26 cellular contexts compared by ENCODE assay signal in genomic region chr1:185701650-185702049, GRCh38.
"Had no signal": no experiment of that assay in that cellular context is flagged by ENCODE, and none has a peak within 500 bp of the region (broad histone marks: within the 10 kb centered on the region; RNA-seq: fewer than 3 reads in every experiment).

No MANE protein-coding gene starts in this region.

- H3K27ac Mint-ChIP-seq: activated CD4-positive, alpha-beta memory T cell treated with anti-CD3 and anti-CD28 coated beads, Interleukin-2, amount 10 ng/mL, durations not matched to agents 7 days and 5 days; activated CD4-positive, alpha-beta T cell treated with anti-CD3 and anti-CD28 coated beads, Interleukin-2, amount 10 ng/mL, durations not matched to agents 7 days and 5 days; activated naive CD4-positive, alpha-beta T cell treated with anti-CD3 and anti-CD28 coated beads for 36 hours; activated naive CD8-positive, alpha-beta T cell treated with anti-CD3 and anti-CD28 coated beads, Interleukin-2, amount 10 ng/mL, durations not matched to agents 7 days and 5 days; brain; naive B cell; nephron progenitor cell; WTC11 had no signal

- H3K36me3 Mint-ChIP-seq: activated naive CD8-positive, alpha-beta T cell treated with anti-CD3 and anti-CD28 coated beads, Interleukin-2, amount 10 ng/mL, durations not matched to agents 7 days and 5 days; brain had no signal

- H3K4me3 ChIP-seq: ascending aorta, cardiac muscle cell, colonic mucosa, ovary, prostate gland, skin epidermis, tibial nerve had no signal

- H3K27me3 ChIP-seq: ascending aorta, cardiac muscle cell, colonic mucosa, neutrophil, ovary, tibial nerve had no signal

- H3K27ac ChIP-seq: ascending aorta, cardiac muscle cell, colonic mucosa, neutrophil, ovary, prostate gland, skin epidermis, tibial nerve had no signal

- H3K36me3 ChIP-seq: ascending aorta, cardiac muscle cell, colonic mucosa, neutrophil, ovary, prostate gland, tibial nerve had no signal

- H3K9me3 ChIP-seq: ascending aorta, colonic mucosa, neutrophil, ovary, prostate gland, tibial nerve had no signal

- H3K4me1 ChIP-seq: ascending aorta, colonic mucosa, prostate gland, tibial nerve had no signal

- H3K4me1 Mint-ChIP-seq: brain, naive B cell, nephron progenitor cell had no signal

- H3K4me3 Mint-ChIP-seq: activated CD4-positive, alpha-beta memory T cell treated with anti-CD3 and anti-CD28 coated beads, Interleukin-2, amount 10 ng/mL, durations not matched to agents 7 days and 5 days; activated CD4-positive, alpha-beta T cell treated with anti-CD3 and anti-CD28 coated beads, Interleukin-2, amount 10 ng/mL, durations not matched to agents 7 days and 5 days; activated naive CD4-positive, alpha-beta T cell treated with anti-CD3 and anti-CD28 coated beads for 36 hours; activated naive CD8-positive, alpha-beta T cell treated with anti-CD3 and anti-CD28 coated beads, Interleukin-2, amount 10 ng/mL, durations not matched to agents 7 days and 5 days; brain; naive B cell; nephron progenitor cell; WTC11 had no signal

- ATAC-seq: left cardiac atrium, left ventricle myocardium superior, sciatic nerve, WTC11 had no signal

- H3K9me3 Mint-ChIP-seq: activated naive CD4-positive, alpha-beta T cell treated with anti-CD3 and anti-CD28 coated beads for 36 hours; activated naive CD8-positive, alpha-beta T cell treated with anti-CD3 and anti-CD28 coated beads, Interleukin-2, amount 10 ng/mL, durations not matched to agents 7 days and 5 days had no signal

- DNase-seq: activated CD4-positive, alpha-beta memory T cell treated with anti-CD3 and anti-CD28 coated beads, Interleukin-2, amount 10 ng/mL, durations not matched to agents 7 days and 5 days; activated CD4-positive, alpha-beta T cell treated with anti-CD3 and anti-CD28 coated beads for 1 hour; activated CD4-positive, alpha-beta T cell treated with anti-CD3 and anti-CD28 coated beads, Interleukin-2, amount 10 ng/mL, durations not matched to agents 7 days and 5 days; activated effector memory CD4-positive, alpha-beta T cell treated with anti-CD3 and anti-CD28 coated beads, Interleukin-2, amount 50 U/mL, for 16 hours; activated naive CD4-positive, alpha-beta T cell treated with anti-CD3 and anti-CD28 coated beads for 36 hours; activated naive CD8-positive, alpha-beta T cell treated with anti-CD3 and anti-CD28 coated beads, Interleukin-2, amount 10 ng/mL, durations not matched to agents 7 days and 5 days; cerebellar nuclear complex; colonic mucosa; effector CD8-positive, alpha-beta T cell; left cardiac atrium; left ventricle myocardium superior; naive B cell; nephron progenitor cell; ovary; retina; stimulated activated naive CD4-positive, alpha-beta T cell; T-helper 9 cell had no signal
